In the genomic region with DNA sequence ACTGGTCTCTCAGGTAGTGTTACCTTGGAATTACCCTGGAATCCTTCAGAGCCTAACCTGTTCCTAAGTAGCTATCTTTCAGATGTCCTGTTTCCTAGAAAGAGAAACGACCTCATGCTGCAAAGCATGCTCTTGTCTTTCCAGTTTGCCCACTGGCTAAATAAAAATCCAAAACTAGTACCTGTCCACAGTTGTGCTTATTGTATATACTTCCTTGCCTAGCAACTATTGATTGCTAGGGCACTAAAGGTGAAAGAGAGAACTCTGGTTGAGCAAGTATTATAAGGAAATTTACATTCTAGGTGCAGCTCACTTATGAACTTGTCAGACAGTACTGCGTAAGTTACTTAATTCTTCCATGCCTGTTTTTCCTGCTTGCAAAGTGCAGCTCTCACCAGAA, we compare ENCODE assay signal across 18 cellular contexts. TPM values are rescaled to one million over a fixed set of nuclear protein-coding genes. Genes with fewer than 3 reads are reported as not detected.
A peak's percentile ranks its signal among the peaks of the same experiment; 100 is the strongest.
DNase-seq lines count a peak whose midpoint lies in the region; ATAC-seq and TF ChIP-seq lines count a peak whose summit lies in the region.
"Had no signal": no experiment of that assay in that cellular context is flagged by ENCODE, and none has a peak within 500 bp of the region (broad histone marks: within the 10 kb centered on the region; RNA-seq: fewer than 3 reads in every experiment).

No MANE protein-coding gene starts in this region.

- ATAC-seq in CD4-positive, CD25-positive, alpha-beta regulatory T cell (ENCODE audit: low read depth in 2 of 2) = no peak
- no peak for ATAC-seq in gastroesophageal sphincter
- ATAC-seq: GM12878, GM23338 had no signal

- H3K4me3 Mint-ChIP-seq in CD4-positive, CD25-positive, alpha-beta regulatory T cell = no peak overlapping the region
- no peak overlapping the region for H3K4me3 Mint-ChIP-seq in progenitor cell of endocrine pancreas (ENCODE audit: low read depth)
- H3K4me3 Mint-ChIP-seq: GM23338 had no signal

- no peak for DNase-seq in CD4-positive, CD25-positive, alpha-beta regulatory T cell
- DNase-seq in HT-29 (ENCODE audit: low spot score) = peak; percentile 49
- no peak for DNase-seq in dorsolateral prefrontal cortex
- DNase-seq in progenitor cell of endocrine pancreas (ENCODE audit: low spot score, unreplicated experiment) = no peak
- DNase-seq in breast epithelium (ENCODE audit: low spot score in 2 of 2) = no peak
- no peak for DNase-seq in amygdala (lab: John Stamatoyannopoulos, UW)
- DNase-seq in cerebellar nuclear complex (lab: John Stamatoyannopoulos, UW) = no peak
- DNase-seq: C1 segment of cervical spinal cord, GDM1, KG1, NCI-H146, NCI-H2081 treated with DMSO at 0.1 percent for 48 hours, NCI-H510A, NCI-H82 had no signal

- H3K27me3 Mint-ChIP-seq in CD4-positive, CD25-positive, alpha-beta regulatory T cell = no peaks in the 10 kb centered on the region
- H3K27me3 Mint-ChIP-seq in progenitor cell of endocrine pancreas = no peaks in the 10 kb centered on the region

- H3K27ac Mint-ChIP-seq in CD4-positive, CD25-positive, alpha-beta regulatory T cell = peak overlapping the region; percentile 33 to 85 (median 71)
- H3K27ac Mint-ChIP-seq in progenitor cell of endocrine pancreas = peak overlapping the region; percentile 8
- H3K27ac Mint-ChIP-seq: GM23338 had no signal

- TF ChIP-seq POLR2A in breast epithelium (IDR thresholded peaks at IDR 0.05) (no peak), gastroesophageal sphincter (IDR thresholded peaks at IDR 0.05) (no peak)

- peaks cover 0 to 1% (median 0%) of the 10 kb centered on the region in 7 donors for H3K9me3 Mint-ChIP-seq in CD4-positive, CD25-positive, alpha-beta regulatory T cell
- H3K9me3 Mint-ChIP-seq in progenitor cell of endocrine pancreas (ENCODE audit: low read depth) = no peaks in the 10 kb centered on the region
- H3K9me3 Mint-ChIP-seq: GM23338 had no signal

- TF ChIP-seq CTCF in dorsolateral prefrontal cortex (IDR thresholded peaks at IDR 0.05 in 54 of 56, conservative IDR thresholded peaks at IDR 0.05 in 2 of 56; ENCODE audit: low read depth in 1 of 56, partially characterized antibody in 56 of 56) (no peak), progenitor cell of endocrine pancreas (IDR thresholded peaks at IDR 0.05; ENCODE audit: unreplicated experiment) (no peak), breast epithelium (IDR thresholded peaks at IDR 0.05) (no peak), gastroesophageal sphincter (IDR thresholded peaks at IDR 0.05) (no peak)

- peaks cover 73% of the 10 kb centered on the region for H3K36me3 Mint-ChIP-seq in CD4-positive, CD25-positive, alpha-beta regulatory T cell
- H3K36me3 Mint-ChIP-seq in progenitor cell of endocrine pancreas (ENCODE audit: insufficient read depth) = peaks cover 13% of the 10 kb centered on the region

- H3K4me1 Mint-ChIP-seq in CD4-positive, CD25-positive, alpha-beta regulatory T cell = peaks cover 36 to 66% (median 50%) of the 10 kb centered on the region in 4 donors
- peaks cover 14% of the 10 kb centered on the region for H3K4me1 Mint-ChIP-seq in progenitor cell of endocrine pancreas (ENCODE audit: low read depth)
- H3K4me1 Mint-ChIP-seq: GM23338 had no signal

- no peak for TF ChIP-seq EP300 in gastroesophageal sphincter (IDR thresholded peaks at IDR 0.05)

- intact Hi-C loops in dorsolateral prefrontal cortex (cut with DNase I) (no loop called here), breast epithelium (cut with DNase I; ENCODE audit: low total_unique reads) (no loop called here)

- peaks cover 77% of the 10 kb centered on the region for H3K36me3 ChIP-seq in CD4-positive, CD25-positive, alpha-beta regulatory T cell (ENCODE audit: control insufficient read depth, insufficient read depth, low read length)
- H3K36me3 ChIP-seq in breast epithelium (no peaks in the 10 kb centered on the region), gastroesophageal sphincter (peaks cover 2 to 67% of the 10 kb centered on the region in 2 donors)

- no peak overlapping the region for H3K4me3 ChIP-seq in CD4-positive, CD25-positive, alpha-beta regulatory T cell (ENCODE audit: low read depth, low read length)
- H3K4me3 ChIP-seq in dorsolateral prefrontal cortex = no peak overlapping the region
- no peak overlapping the region for H3K4me3 ChIP-seq in breast epithelium
- no peak overlapping the region for H3K4me3 ChIP-seq in gastroesophageal sphincter
- H3K4me3 ChIP-seq: GM12878, GM23338, SJSA1 had no signal

- no peaks in the 10 kb centered on the region for H3K9me3 ChIP-seq in CD4-positive, CD25-positive, alpha-beta regulatory T cell (ENCODE audit: control insufficient read depth in 2 of 2, low read length in 2 of 2)
- H3K9me3 ChIP-seq in breast epithelium (no peaks in the 10 kb centered on the region), gastroesophageal sphincter (no peaks in the 10 kb centered on the region)
- H3K9me3 ChIP-seq: SJSA1 had no signal

- H3K27me3 ChIP-seq in CD4-positive, CD25-positive, alpha-beta regulatory T cell (ENCODE audit: control insufficient read depth, insufficient read depth, low read length) = no peaks in the 10 kb centered on the region
- H3K27me3 ChIP-seq in dorsolateral prefrontal cortex = no peaks in the 10 kb centered on the region
- H3K27me3 ChIP-seq in breast epithelium = no peaks in the 10 kb centered on the region
- H3K27me3 ChIP-seq in gastroesophageal sphincter = no peaks in the 10 kb centered on the region
- H3K27me3 ChIP-seq: SJSA1 had no signal

- H3K4me1 ChIP-seq in CD4-positive, CD25-positive, alpha-beta regulatory T cell (ENCODE audit: control insufficient read depth, insufficient read depth, low read length, poor library complexity, severe bottlenecking) = peaks cover 33% of the 10 kb centered on the region
- H3K4me1 ChIP-seq in breast epithelium (no peaks in the 10 kb centered on the region), gastroesophageal sphincter (peaks cover 0 to 27% (median 11%) of the 10 kb centered on the region in 3 donors)

- WGBS in gastroesophageal sphincter (ENCODE audit: low coverage in 1 of 2), 2 donors = 79 to 100% methylated on average over 1 to 2 of the region's 2 CpGs

- H3K27ac ChIP-seq in CD4-positive, CD25-positive, alpha-beta regulatory T cell (ENCODE audit: insufficient read depth, low read length, poor library complexity, severe bottlenecking) = no peak overlapping the region
- H3K27ac ChIP-seq in dorsolateral prefrontal cortex (peak overlapping the region in 54 of 59 donors; percentile 5 to 100 (median 97)), breast epithelium (no peak overlapping the region), gastroesophageal sphincter (no peak overlapping the region)
- H3K27ac ChIP-seq: SJSA1 had no signal

RNA-seq across cellular contexts. Expression of a gene that starts 38.5 kb away (rescaled TPM):
- 39.1 TPM for total RNA-seq in CD4-positive, CD25-positive, alpha-beta regulatory T cell
- 10 to 100 TPM in 3 of 4 donors, 1 to 10 TPM in 1; 9.5 to 11.4 (median 10.5) TPM for polyA plus RNA-seq in CD4-positive, CD25-positive, alpha-beta regulatory T cell
- 107 and 110 TPM in 2 replicates for total RNA-seq in HT-29 (2014; rRNA removed; shearing (Covaris generic))
- total RNA-seq in dorsolateral prefrontal cortex (10 to 100 TPM; 30.3 to 62.9 (median 43.1) TPM), progenitor cell of endocrine pancreas (101 TPM in 2 replicates), breast epithelium (100 to 1,000 TPM in 1 of 3 donors, 10 to 100 TPM in 2; 13.8 to 159 (median 54.0) TPM), gastroesophageal sphincter (10 to 100 TPM; 25.0 to 36.3 (median 29.9) TPM)

RNA-seq across cellular contexts. Expression of a gene that starts 44.7 kb away (rescaled TPM):
- 118 TPM for total RNA-seq in CD4-positive, CD25-positive, alpha-beta regulatory T cell
- polyA plus RNA-seq in CD4-positive, CD25-positive, alpha-beta regulatory T cell = 100 to 1,000 TPM in 1 of 4 donors, 10 to 100 TPM in 3; 69.8 to 128 (median 79.3) TPM
- 38.6 and 46.0 TPM in 2 replicates for total RNA-seq in HT-29 (2014; rRNA removed; shearing (Covaris generic))
- 100 to 1,000 TPM in 3 of 120 experiments, 10 to 100 TPM in 117; 18.0 to 137 (median 45.5) TPM for total RNA-seq in dorsolateral prefrontal cortex
- 34.0 and 35.2 TPM in 2 replicates for total RNA-seq in progenitor cell of endocrine pancreas
- 10 to 100 TPM; 13.8 to 27.5 (median 19.4) TPM for total RNA-seq in breast epithelium
- total RNA-seq in gastroesophageal sphincter = 10 to 100 TPM; 16.7 to 43.8 (median 30.8) TPM

RNA-seq across cellular contexts. Expression of a gene that starts 57.5 kb away (rescaled TPM):
- total RNA-seq in CD4-positive, CD25-positive, alpha-beta regulatory T cell = 36.4 TPM
- polyA plus RNA-seq in CD4-positive, CD25-positive, alpha-beta regulatory T cell = 10 to 100 TPM; 15.8 to 28.6 (median 21.0) TPM
- 12.7 and 17.1 TPM in 2 replicates for total RNA-seq in HT-29 (2014; rRNA removed; shearing (Covaris generic))
- total RNA-seq in dorsolateral prefrontal cortex (10 to 100 TPM in 119 of 120 experiments, 1 to 10 TPM in 1; 9.3 to 22.0 (median 15.2) TPM), progenitor cell of endocrine pancreas (17.7 and 21.3 TPM in 2 replicates), breast epithelium (10 to 100 TPM; 11.4 to 17.6 (median 15.1) TPM), gastroesophageal sphincter (10 to 100 TPM; 12.7 to 15.0 (median 13.5) TPM)

RNA-seq across cellular contexts. Expression of a gene that starts 57.6 kb away (rescaled TPM):
- total RNA-seq in CD4-positive, CD25-positive, alpha-beta regulatory T cell = 2.7 TPM
- 1 to 10 TPM; 1.3 to 4.2 (median 1.7) TPM for polyA plus RNA-seq in CD4-positive, CD25-positive, alpha-beta regulatory T cell
- total RNA-seq in HT-29 (2014; rRNA removed; shearing (Covaris generic)) = 0.61 and 0.76 TPM in 2 replicates
- 1 to 10 TPM; 1.3 to 9.3 (median 4.1) TPM for total RNA-seq in dorsolateral prefrontal cortex
- 1.6 and 1.7 TPM in 2 replicates for total RNA-seq in progenitor cell of endocrine pancreas
- total RNA-seq in breast epithelium = 1 to 10 TPM; 4.4 to 4.8 (median 4.6) TPM
- 1 to 10 TPM; 2.5 to 4.0 (median 2.8) TPM for total RNA-seq in gastroesophageal sphincter

Comparison
In these comparisons a context has a peak if more than half of its experiments do, and no peak if none do; other contexts are left out.
1. H3K27ac ChIP-seq: peak in dorsolateral prefrontal cortex (54 of 59); none in CD4-positive, CD25-positive, alpha-beta regulatory T cell (single experiment), breast epithelium (0 of 2) and gastroesophageal sphincter (0 of 4).